Comparison of ENCODE assay signal across 7 cellular contexts in the genomic region with DNA sequence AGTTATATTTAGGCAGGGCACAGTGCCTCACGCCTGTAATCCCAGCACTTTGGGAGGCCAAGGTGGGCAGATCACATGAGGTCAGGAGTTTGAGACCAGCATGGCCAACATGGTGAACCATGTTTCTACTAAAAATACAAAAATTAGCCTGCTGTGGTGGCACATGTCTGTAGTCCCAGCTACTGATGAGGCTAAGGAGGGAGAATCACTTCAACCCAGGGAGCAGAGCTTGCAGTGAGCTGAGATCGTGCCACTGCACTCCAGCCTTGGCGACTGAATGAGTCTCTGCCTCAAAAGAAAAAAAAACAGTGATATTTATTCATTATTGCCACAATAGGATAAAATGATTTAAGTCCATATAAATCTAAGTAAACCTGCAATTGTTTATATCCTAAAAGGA.
ATAC-seq and TF ChIP-seq lines count a peak whose summit lies in the region.
"Not testable (repeated sequence)": the region's sequence is repeated elsewhere in the genome, so short reads cannot be mapped to it uniquely, and the experiment has no call there.

No MANE protein-coding gene starts in this region.

- not testable (repeated sequence) for H3K79me2 ChIP-seq in SU-DHL-6 (ENCODE audit: insufficient read depth, low read length)

- TF ChIP-seq CTCF in SU-DHL-6 (IDR thresholded peaks at IDR 0.05; ENCODE audit: insufficient read depth, low read length, poor library complexity, severe bottlenecking) = not testable (repeated sequence)

- H3K9ac ChIP-seq in SU-DHL-6 (ENCODE audit: low read length) = not testable (repeated sequence)

- not testable (repeated sequence) for H2AFZ ChIP-seq in SU-DHL-6 (ENCODE audit: low read depth, low read length, severe bottlenecking)

- H3K9me2 ChIP-seq in SU-DHL-6 (replicated peaks; ENCODE audit: insufficient read depth, low read length) = not testable (repeated sequence)

- H3K9me3 ChIP-seq in SU-DHL-6 (ENCODE audit: insufficient read depth, low read length) = not testable (repeated sequence)

- H3F3A ChIP-seq in SU-DHL-6 (ENCODE audit: insufficient read depth) = not testable (repeated sequence)

- ATAC-seq in GM18511 (IDR thresholded peaks at IDR 0.05; ENCODE audit: unreplicated experiment) = peak; percentile 53
- ATAC-seq in GM19372 (IDR thresholded peaks at IDR 0.05; ENCODE audit: low read depth, unreplicated experiment) = peak; percentile 37
- peak; percentile 26 for ATAC-seq in GM21526 (IDR thresholded peaks at IDR 0.05; ENCODE audit: low FRiP score, unreplicated experiment)
- ATAC-seq in HG02759 (IDR thresholded peaks at IDR 0.05; ENCODE audit: unreplicated experiment) = peak; percentile 40
- ATAC-seq in HG03064 (IDR thresholded peaks at IDR 0.05; ENCODE audit: low read depth, unreplicated experiment) = peak; percentile 32
- peak; percentile 39 for ATAC-seq in HG03439 (IDR thresholded peaks at IDR 0.05; ENCODE audit: unreplicated experiment)

- not testable (repeated sequence) for H3K36me3 ChIP-seq in SU-DHL-6 (ENCODE audit: low read length)

- not testable (repeated sequence) for H3K27me3 ChIP-seq in SU-DHL-6 (ENCODE audit: low read length)

- not testable (repeated sequence) for H4K20me1 ChIP-seq in SU-DHL-6 (ENCODE audit: low read depth, low read length)

- H3K4me3 ChIP-seq in SU-DHL-6 (ENCODE audit: insufficient read depth, low read length, poor library complexity, severe bottlenecking) = not testable (repeated sequence)

- H3K27ac ChIP-seq in SU-DHL-6 (ENCODE audit: low read depth, low read length) = not testable (repeated sequence)

- peak overlapping the region; percentile 49 for H3K4me2 ChIP-seq in SU-DHL-6 (ENCODE audit: low read depth, low read length, poor library complexity, severe bottlenecking)
